Comparison of ENCODE assay signal across 11 cellular contexts in the genomic region with DNA sequence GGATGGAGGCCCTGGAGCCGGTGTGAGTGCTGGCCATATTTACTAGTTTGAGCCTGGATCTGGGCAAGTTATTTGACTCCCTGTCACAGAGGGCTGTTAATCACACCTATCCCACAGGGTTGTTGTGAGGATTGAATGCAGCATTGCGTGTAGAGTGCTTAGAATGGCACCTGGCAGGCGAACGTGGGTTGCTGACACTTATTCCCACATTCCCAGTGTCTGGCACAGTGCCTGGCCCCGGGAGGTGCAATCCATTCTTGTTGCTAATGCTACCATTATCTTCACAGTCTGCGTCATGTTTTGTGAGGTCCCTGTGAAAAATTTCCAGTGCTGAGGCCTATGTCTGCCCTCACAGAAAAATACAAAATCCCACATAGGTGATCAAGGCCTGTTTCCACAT.
DNase-seq lines count a peak whose midpoint lies in the region; TF ChIP-seq lines count a peak whose summit lies in the region.
"Had no signal": no experiment of that assay in that cellular context is flagged by ENCODE, and none has a peak within 500 bp of the region (broad histone marks: within the 10 kb centered on the region; RNA-seq: fewer than 3 reads in every experiment).

No MANE protein-coding gene starts in this region.

- no peak overlapping the region for H2AFZ ChIP-seq in osteoblast (ENCODE audit: low read length)

- H3K9me3 ChIP-seq in osteoblast (ENCODE audit: low read depth, low read length) (no peaks in the 10 kb centered on the region), tibial nerve (no peaks in the 10 kb centered on the region)

- no peak overlapping the region for H3K27ac Mint-ChIP-seq in glutamatergic neuron (ENCODE audit: unreplicated experiment)
- no peak overlapping the region for H3K27ac Mint-ChIP-seq in activated T-cell treated with anti-CD3 and anti-CD28 coated beads, Interleukin-2, amount 50 U/mL, for 24 hours

- no peak overlapping the region for H3K4me3 Mint-ChIP-seq in glutamatergic neuron (ENCODE audit: unreplicated experiment)
- H3K4me3 Mint-ChIP-seq in activated T-cell treated with anti-CD3 and anti-CD28 coated beads, Interleukin-2, amount 50 U/mL, for 24 hours: no peak overlapping the region

- H3K27ac ChIP-seq in osteoblast (ENCODE audit: low read depth, low read length) (peak overlapping the region; percentile 85), tibial nerve (no peak overlapping the region)

- peaks cover 11% of the 10 kb centered on the region for H3K9me3 Mint-ChIP-seq in glutamatergic neuron (ENCODE audit: unreplicated experiment)
- H3K9me3 Mint-ChIP-seq in activated T-cell treated with anti-CD3 and anti-CD28 coated beads, Interleukin-2, amount 50 U/mL, for 24 hours: no peaks in the 10 kb centered on the region

- TF ChIP-seq EP300 in tibial nerve (IDR thresholded peaks at IDR 0.05): no peak

- WGBS in tibial nerve, 2 donors: 68 to 76% methylated on average over 6 of the region's 6 CpGs

- H3K36me3 ChIP-seq in osteoblast (ENCODE audit: insufficient read depth, low read length) (no peaks in the 10 kb centered on the region), tibial nerve (no peaks in the 10 kb centered on the region)

- H3K27me3 ChIP-seq in osteoblast (ENCODE audit: insufficient read depth, low read length) (no peaks in the 10 kb centered on the region), tibial nerve (no peaks in the 10 kb centered on the region)

- no peaks in the 10 kb centered on the region for H3K79me2 ChIP-seq in osteoblast (ENCODE audit: insufficient read depth, low read length)

- TF ChIP-seq POLR2A in tibial nerve (IDR thresholded peaks at IDR 0.05): no peak

- TF ChIP-seq CTCF in epithelial cell of proximal tubule (conservative IDR thresholded peaks at IDR 0.05; ENCODE audit: low read depth, low read length) (no peak), osteoblast (IDR thresholded peaks at IDR 0.05; ENCODE audit: extremely low read depth, low read depth, low read length) (no peak), tibial nerve (IDR thresholded peaks at IDR 0.05) (no peak), glutamatergic neuron (IDR thresholded peaks at IDR 0.05; ENCODE audit: partially characterized antibody, unreplicated experiment) (no peak)

- no peak overlapping the region for H3K4me3 ChIP-seq in epithelial cell of proximal tubule (ENCODE audit: low read depth, low read length)
- H3K4me3 ChIP-seq in osteoblast (ENCODE audit: insufficient read depth, low read length): no peak overlapping the region
- H3K4me3 ChIP-seq in tibial nerve: no peak overlapping the region
- H3K4me3 ChIP-seq: lung had no signal

- H3K4me1 Mint-ChIP-seq in glutamatergic neuron (ENCODE audit: low read depth, unreplicated experiment): peaks cover 20% of the 10 kb centered on the region
- peaks cover 62% of the 10 kb centered on the region for H3K4me1 Mint-ChIP-seq in activated T-cell treated with anti-CD3 and anti-CD28 coated beads, Interleukin-2, amount 50 U/mL, for 24 hours (ENCODE audit: low read depth)

- peaks cover 3% of the 10 kb centered on the region for H3K4me1 ChIP-seq in osteoblast (ENCODE audit: insufficient read depth, low read length)
- no peaks in the 10 kb centered on the region for H3K4me1 ChIP-seq in tibial nerve

- H4K20me1 ChIP-seq in osteoblast (ENCODE audit: insufficient read depth, low read length): no peaks in the 10 kb centered on the region

- H3K4me2 ChIP-seq in osteoblast (ENCODE audit: insufficient read depth, low read length): no peak overlapping the region

- peak; percentile 53 for DNase-seq in GM03348 (ENCODE audit: low spot score)
- peak; percentile 93 for DNase-seq in NCI-H345 (lab: John Stamatoyannopoulos, UW)
- DNase-seq in epithelial cell of proximal tubule (ENCODE audit: low read depth): peak; percentile 95
- peak; percentile 85 for DNase-seq in osteoblast (ENCODE audit: insufficient read length, low spot score, missing footprints)
- DNase-seq in tibial nerve (ENCODE audit: low spot score in 2 of 2): no peak
- no peak for DNase-seq in NCI-H2227 (lab: John Stamatoyannopoulos, UW; ENCODE audit: unreplicated experiment)
- DNase-seq in glutamatergic neuron: no peak
- DNase-seq in activated T-cell treated with anti-CD3 and anti-CD28 coated beads, Interleukin-2, amount 50 U/mL, for 24 hours: no peak
- DNase-seq: dermis blood vessel endothelial cell, OCI-M1 had no signal

- H3K36me3 Mint-ChIP-seq in glutamatergic neuron (ENCODE audit: unreplicated experiment): no peaks in the 10 kb centered on the region
- peaks cover 1% of the 10 kb centered on the region for H3K36me3 Mint-ChIP-seq in activated T-cell treated with anti-CD3 and anti-CD28 coated beads, Interleukin-2, amount 50 U/mL, for 24 hours (ENCODE audit: low read depth)

- peaks cover 4% of the 10 kb centered on the region for H3K27me3 Mint-ChIP-seq in glutamatergic neuron (ENCODE audit: unreplicated experiment)
- H3K27me3 Mint-ChIP-seq in activated T-cell treated with anti-CD3 and anti-CD28 coated beads, Interleukin-2, amount 50 U/mL, for 24 hours: no peaks in the 10 kb centered on the region

Comparison
In these comparisons a context has a peak if more than half of its experiments do, and no peak if none do; other contexts are left out.
1. DNase-seq: peak in GM03348 (single experiment), NCI-H345 (single experiment), epithelial cell of proximal tubule (single experiment) and osteoblast (single experiment); none in tibial nerve (0 of 2), NCI-H2227 (single experiment), glutamatergic neuron (single experiment) and activated T-cell treated with anti-CD3 and anti-CD28 coated beads, Interleukin-2, amount 50 U/mL, for 24 hours (single experiment).